Comparison of ENCODE assay signal across 8 cellular contexts in the genomic region with DNA sequence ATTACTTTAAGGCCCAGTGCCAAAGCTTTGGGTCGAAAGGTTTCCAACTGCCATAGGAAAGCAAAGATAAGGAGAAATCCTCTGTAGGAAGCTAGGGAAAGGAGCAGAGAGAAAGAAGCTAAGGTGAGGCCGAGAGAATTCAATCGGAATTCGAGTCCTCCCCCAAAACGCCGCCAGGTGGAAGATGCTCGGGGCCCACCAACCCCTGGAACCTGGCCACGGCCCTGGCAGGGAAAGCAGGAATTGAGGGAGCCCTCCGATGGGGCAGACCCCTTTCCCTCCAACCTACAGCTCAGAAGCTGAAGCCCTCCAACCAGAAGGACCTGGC. TPM values are rescaled to one million over a fixed set of nuclear protein-coding genes. Genes with fewer than 3 reads are reported as not detected.
A peak's percentile ranks its signal among the peaks of the same experiment; 100 is the strongest.
DNase-seq lines count a peak whose midpoint lies in the region; ATAC-seq and TF ChIP-seq lines count a peak whose summit lies in the region.

No MANE protein-coding gene starts in this region.

- peak overlapping the region; percentile 73 to 98 (median 80) for H3K4me3 ChIP-seq in esophagus muscularis mucosa

- peak overlapping the region; percentile 96 for H3K27ac ChIP-seq in 22Rv1
- peak overlapping the region; percentile 91 to 96 (median 95) for H3K27ac ChIP-seq in esophagus muscularis mucosa (replicated peaks in 1 of 4)

- intact Hi-C loops in esophagus muscularis mucosa (cut with DNase I) (loop anchor here (2.0 kb wide), 2 partner anchors 21 to 47 kb away; a partner anchor contains a TSS), sciatic nerve (cut with DNase I) (no loop called here)

- peak overlapping the region; percentile 91 for H3K4me3 Mint-ChIP-seq in T-helper 1 cell treated with Interleukin-12 subunit alpha and Interleukin-12 subunit beta and Interleukin-4 antibody, amounts not matched to agents 30 μg/mL and 1 μg/mL, for 36 hours
- peak overlapping the region; percentile 86 for H3K4me3 Mint-ChIP-seq in progenitor cell of endocrine pancreas (ENCODE audit: low read depth)

- TF ChIP-seq EP300 in esophagus muscularis mucosa (IDR thresholded peaks at IDR 0.05): no peak

- no peaks in the 10 kb centered on the region for H3K9me3 ChIP-seq in esophagus muscularis mucosa

- TF ChIP-seq POLR2A in esophagus muscularis mucosa (IDR thresholded peaks at IDR 0.05; ENCODE audit: low read depth): no peak

- WGBS in esophagus muscularis mucosa: 0% methylated on average over 9 of the region's 9 CpGs

- peaks cover 33 to 49% (median 39%) of the 10 kb centered on the region in 4 donors for H3K4me1 ChIP-seq in esophagus muscularis mucosa

- H3K9me3 Mint-ChIP-seq in T-helper 1 cell treated with Interleukin-12 subunit alpha and Interleukin-12 subunit beta and Interleukin-4 antibody, amounts not matched to agents 30 μg/mL and 1 μg/mL, for 36 hours: no peaks in the 10 kb centered on the region
- H3K9me3 Mint-ChIP-seq in progenitor cell of endocrine pancreas (ENCODE audit: low read depth): no peaks in the 10 kb centered on the region

- peaks cover 0 to under 1% (median 0%) of the 10 kb centered on the region in 4 donors for H3K36me3 ChIP-seq in esophagus muscularis mucosa

- peaks cover 50% of the 10 kb centered on the region for H3K4me1 Mint-ChIP-seq in T-helper 1 cell treated with Interleukin-12 subunit alpha and Interleukin-12 subunit beta and Interleukin-4 antibody, amounts not matched to agents 30 μg/mL and 1 μg/mL, for 36 hours (ENCODE audit: low read depth)
- H3K4me1 Mint-ChIP-seq in progenitor cell of endocrine pancreas (ENCODE audit: low read depth): peaks cover 22% of the 10 kb centered on the region

- TF ChIP-seq CTCF in 22Rv1 (IDR thresholded peaks at IDR 0.05) (no peak), esophagus muscularis mucosa (IDR thresholded peaks at IDR 0.05) (no peak), progenitor cell of endocrine pancreas (IDR thresholded peaks at IDR 0.05; ENCODE audit: unreplicated experiment) (peak; percentile 49)

- no peak for DNase-seq in esophagus muscularis mucosa (ENCODE audit: extremely low spot score)
- DNase-seq in progenitor cell of endocrine pancreas (ENCODE audit: low spot score, unreplicated experiment): no peak
- no peak for DNase-seq in A172 (ENCODE audit: low spot score)
- DNase-seq in Ammon's horn (ENCODE audit: low spot score): no peak
- DNase-seq in sciatic nerve (ENCODE audit: low spot score): no peak

- peak; percentile 30 for ATAC-seq in GM21528 (IDR thresholded peaks at IDR 0.05; ENCODE audit: low FRiP score, unreplicated experiment)
- no peak for ATAC-seq in sciatic nerve

- H3K27me3 Mint-ChIP-seq in T-helper 1 cell treated with Interleukin-12 subunit alpha and Interleukin-12 subunit beta and Interleukin-4 antibody, amounts not matched to agents 30 μg/mL and 1 μg/mL, for 36 hours (ENCODE audit: low read depth): no peaks in the 10 kb centered on the region
- H3K27me3 Mint-ChIP-seq in progenitor cell of endocrine pancreas: no peaks in the 10 kb centered on the region

- H3K27ac Mint-ChIP-seq in T-helper 1 cell treated with Interleukin-12 subunit alpha and Interleukin-12 subunit beta and Interleukin-4 antibody, amounts not matched to agents 30 μg/mL and 1 μg/mL, for 36 hours: peak overlapping the region; percentile 87
- H3K27ac Mint-ChIP-seq in progenitor cell of endocrine pancreas: peak overlapping the region; percentile 98

- no peaks in the 10 kb centered on the region for H3K27me3 ChIP-seq in esophagus muscularis mucosa

- peaks cover 13% of the 10 kb centered on the region for H3K36me3 Mint-ChIP-seq in T-helper 1 cell treated with Interleukin-12 subunit alpha and Interleukin-12 subunit beta and Interleukin-4 antibody, amounts not matched to agents 30 μg/mL and 1 μg/mL, for 36 hours (ENCODE audit: low read depth)
- H3K36me3 Mint-ChIP-seq in progenitor cell of endocrine pancreas (ENCODE audit: insufficient read depth): peaks cover 9% of the 10 kb centered on the region

RNA-seq across cellular contexts. Expression of a gene that starts 0.5 kb away (rescaled TPM):
- total RNA-seq in esophagus muscularis mucosa: 10 to 100 TPM; 21.4 to 49.4 (median 43.7) TPM
- 47.6 and 57.5 TPM in 2 replicates for total RNA-seq in progenitor cell of endocrine pancreas
- total RNA-seq in A172 (2014; rRNA removed; shearing (Covaris generic)): 63.2 and 96.4 TPM in 2 replicates
- total RNA-seq in sciatic nerve: 136 TPM

RNA-seq across cellular contexts. Expression of a gene that starts 21.4 kb away (rescaled TPM):
- 10 to 100 TPM; 10.7 to 28.2 (median 21.8) TPM for total RNA-seq in esophagus muscularis mucosa
- total RNA-seq in progenitor cell of endocrine pancreas: 16.9 and 19.3 TPM in 2 replicates
- total RNA-seq in A172 (2014; rRNA removed; shearing (Covaris generic)): 10.9 and 12.9 TPM in 2 replicates
- 31.9 TPM for total RNA-seq in sciatic nerve

RNA-seq across cellular contexts. Expression of a gene that starts 47.1 kb away (rescaled TPM):
- total RNA-seq in esophagus muscularis mucosa (100 to 1,000 TPM in 2 of 4 donors, 10 to 100 TPM in 2; 52.3 to 144 (median 103) TPM), progenitor cell of endocrine pancreas (106 and 111 TPM in 2 replicates), sciatic nerve (73.1 TPM)
- 90.4 and 106 TPM in 2 replicates for total RNA-seq in A172 (2014; rRNA removed; shearing (Covaris generic))
